ENCODE assay signal across 16 cellular contexts in genomic region chr16:2465653-2466415, GRCh38. TPM values are rescaled to one million over a fixed set of nuclear protein-coding genes. Genes with fewer than 3 reads are reported as not detected.
DNase-seq lines count a peak whose midpoint lies in the region; ATAC-seq and TF ChIP-seq lines count a peak whose summit lies in the region.
"Had no signal": no experiment of that assay in that cellular context is flagged by ENCODE, and none has a peak within 500 bp of the region (broad histone marks: within the 10 kb centered on the region; RNA-seq: fewer than 3 reads in every experiment).

No MANE protein-coding gene starts in this region.

- peaks cover 12% of the 10 kb centered on the region for H3K27me3 Mint-ChIP-seq in T-helper 17 cell

- H3K27ac Mint-ChIP-seq in T-helper 17 cell, result no peak overlapping the region
- H3K27ac Mint-ChIP-seq: T-helper 1 cell treated with Interleukin-12 subunit alpha and Interleukin-12 subunit beta and Interleukin-4 antibody, amounts not matched to agents 30 μg/mL and 1 μg/mL, for 36 hours had no signal

- H2BK12ac ChIP-seq in trophoblast cell (ENCODE audit: low read length), result no peak overlapping the region

- no peak overlapping the region for H4K91ac ChIP-seq in trophoblast cell (ENCODE audit: low read depth, low read length)

- H3K27ac ChIP-seq in KMS-11 (no peak overlapping the region), trophoblast cell (ENCODE audit: low read depth, low read length) (no peak overlapping the region)
- H3K27ac ChIP-seq: ascending aorta, esophagus squamous epithelium, pancreas, thoracic aorta had no signal

- H3K9me3 ChIP-seq in trophoblast cell (ENCODE audit: insufficient read depth, low read depth, low read length) (peaks cover 3% of the 10 kb centered on the region), T-helper 17 cell (ENCODE audit: control insufficient read depth, low read length, poor library complexity, severe bottlenecking) (no peaks in the 10 kb centered on the region)
- H3K9me3 ChIP-seq: ascending aorta, esophagus squamous epithelium, pancreas, thoracic aorta had no signal

- H3K4me1 Mint-ChIP-seq in T-helper 17 cell, result peaks cover 5% of the 10 kb centered on the region

- H3K36me3 Mint-ChIP-seq in T-helper 17 cell (ENCODE audit: low read depth), result no peaks in the 10 kb centered on the region

- no peak overlapping the region for H2BK120ac ChIP-seq in trophoblast cell (ENCODE audit: insufficient read depth, low read length, poor library complexity)

- peaks cover 21% of the 10 kb centered on the region for H3K27me3 ChIP-seq in KMS-11 (ENCODE audit: insufficient read depth, low read depth)
- H3K27me3 ChIP-seq in trophoblast cell (ENCODE audit: insufficient read depth, low read length), result peaks cover 28% of the 10 kb centered on the region
- H3K27me3 ChIP-seq: ascending aorta, pancreas had no signal

- no CpG with 5 or more reads among the region's 12 CpGs for WGBS in trophoblast cell (ENCODE audit: extremely low coverage, insufficient coverage, insufficient read length)

- no peak overlapping the region for H3K4me3 Mint-ChIP-seq in T-helper 17 cell
- H3K4me3 Mint-ChIP-seq: T-helper 1 cell treated with Interleukin-12 subunit alpha and Interleukin-12 subunit beta and Interleukin-4 antibody, amounts not matched to agents 30 μg/mL and 1 μg/mL, for 36 hours had no signal

- no peak overlapping the region for H4K8ac ChIP-seq in trophoblast cell (ENCODE audit: low read depth, low read length)

- no peaks in the 10 kb centered on the region for H3K36me3 ChIP-seq in KMS-11 (ENCODE audit: insufficient read depth)
- H3K36me3 ChIP-seq in trophoblast cell (ENCODE audit: control insufficient read depth in 1 of 2, insufficient read depth in 2 of 2, low read length in 2 of 2), result peaks cover 2 to 9% of the 10 kb centered on the region in 2 experiments
- H3K36me3 ChIP-seq: ascending aorta, esophagus squamous epithelium, pancreas, thoracic aorta had no signal

- H4K12ac ChIP-seq in trophoblast cell (ENCODE audit: low read depth, low read length), result no peak overlapping the region

- H3K4me2 ChIP-seq in KMS-11, result no peak overlapping the region
- H3K4me2 ChIP-seq in trophoblast cell (ENCODE audit: low read length), result no peak overlapping the region

- no peak overlapping the region for H2AFZ ChIP-seq in KMS-11 (ENCODE audit: low read depth)
- no peak overlapping the region for H2AFZ ChIP-seq in trophoblast cell (ENCODE audit: insufficient read depth, low read length, poor library complexity)

- DNase-seq in NCI-H82 (lab: John Stamatoyannopoulos, UW) (peak; percentile 61), NCI-H82 treated with DMSO at 0.1 percent for 48 hours (lab: John Stamatoyannopoulos, UW; ENCODE audit: unreplicated experiment) (no peak), cardiac fibroblast (ENCODE audit: low read depth in 2 of 2) (peak in 1 of 2 donors; percentile 20), trophoblast cell (peak; percentile 78 to 85), cortex of kidney (lab: John Stamatoyannopoulos, UW) (no peak), T-helper 17 cell (no peak)
- DNase-seq: AML-193, esophagus squamous epithelium, NCI-H526 treated with DMSO at 0.1 percent for 48 hours had no signal

- peaks cover 3% of the 10 kb centered on the region for H3K79me1 ChIP-seq in trophoblast cell (ENCODE audit: low read length)

- TF ChIP-seq CTCF in KMS-11 (conservative IDR thresholded peaks at IDR 0.05; ENCODE audit: low read depth, low read length) (peak; percentile 42), cardiac fibroblast (IDR thresholded peaks at IDR 0.05; ENCODE audit: low read depth, low read length) (peak; percentile 43)

- H3K23ac ChIP-seq in trophoblast cell (ENCODE audit: low read length), result no peak overlapping the region

- peaks cover 32% of the 10 kb centered on the region for H3K4me1 ChIP-seq in KMS-11 (ENCODE audit: low read depth, poor library complexity, severe bottlenecking)
- H3K4me1 ChIP-seq in trophoblast cell (ENCODE audit: control insufficient read depth in 1 of 2, insufficient read depth in 2 of 2, low read length in 2 of 2), result peaks cover 11 to 22% of the 10 kb centered on the region in 2 experiments

- no peak overlapping the region for H2AK5ac ChIP-seq in trophoblast cell (ENCODE audit: low read length)

- H3K14ac ChIP-seq in trophoblast cell (ENCODE audit: low read length), result no peak overlapping the region

- H3K4me3 ChIP-seq in KMS-11 (IDR thresholded peaks at IDR 0.05; ENCODE audit: insufficient read depth, low read depth, low read length), result no peak overlapping the region
- no peak overlapping the region for H3K4me3 ChIP-seq in cardiac fibroblast (replicated peaks in 1 of 2; ENCODE audit: low read depth in 2 of 2, low read length in 2 of 2)
- H3K4me3 ChIP-seq in trophoblast cell (ENCODE audit: low read depth, low read length), result no peak overlapping the region
- H3K4me3 ChIP-seq: ascending aorta, esophagus squamous epithelium, pancreas, thoracic aorta had no signal

- no peak overlapping the region for H3K18ac ChIP-seq in trophoblast cell (ENCODE audit: low read length)

- no peak for ATAC-seq in GM21529 (IDR thresholded peaks at IDR 0.05; ENCODE audit: unreplicated experiment)
- no peak for ATAC-seq in T-helper 17 cell
- ATAC-seq: left lobe of liver, pancreas had no signal

- H3K9ac ChIP-seq in KMS-11, result no peak overlapping the region
- H3K9ac ChIP-seq in trophoblast cell (ENCODE audit: low read length), result no peak overlapping the region

- no peak overlapping the region for H2BK5ac ChIP-seq in trophoblast cell (ENCODE audit: low read depth, low read length, poor library complexity)

- 0 out of 2 replicates have a peak, but pooled peaks cover under 1% of the 10 kb centered on the region for H3K79me2 ChIP-seq in KMS-11 (ENCODE audit: insufficient read depth, low read depth)
- peaks cover 3% of the 10 kb centered on the region for H3K79me2 ChIP-seq in trophoblast cell (ENCODE audit: control insufficient read depth, insufficient read depth, low read length, poor library complexity)

- H3K4ac ChIP-seq in trophoblast cell (ENCODE audit: low read depth, low read length), result no peak overlapping the region

- no peaks in the 10 kb centered on the region for H4K20me1 ChIP-seq in KMS-11 (ENCODE audit: insufficient read depth)

RNA-seq across cellular contexts. Expression of gene NTN3, which starts 5.3 kb away (rescaled TPM):
- 0.03 and 0.04 TPM in 2 replicates for polyA plus RNA-seq in trophoblast cell (2013)
- total RNA-seq in T-helper 17 cell, result not detected
- total RNA-seq: ascending aorta had no signal

RNA-seq across cellular contexts. Expression of gene TEDC2, which starts 5.9 kb away (rescaled TPM):
- 9.0 and 9.9 TPM in 2 replicates for polyA plus RNA-seq in trophoblast cell (2013)
- total RNA-seq in T-helper 17 cell, result under 1 TPM; 0.70 to 0.85 TPM
- total RNA-seq: ascending aorta had no signal

RNA-seq across cellular contexts. Expression of gene TBC1D24, which starts 9.1 kb away (rescaled TPM):
- polyA plus RNA-seq in trophoblast cell (2013), result 4.0 TPM in 2 replicates
- total RNA-seq in T-helper 17 cell, result 1 to 10 TPM; 4.4 to 8.4 TPM

RNA-seq across cellular contexts. Expression of gene CCNF, which starts 36.6 kb away (rescaled TPM):
- polyA plus RNA-seq in trophoblast cell (2013), result 15.0 and 15.3 TPM in 2 replicates
- 1 to 10 TPM; 2.9 to 3.3 TPM for total RNA-seq in T-helper 17 cell

RNA-seq across cellular contexts. Expression of gene ATP6V0C, which starts 47.9 kb away (rescaled TPM):
- polyA plus RNA-seq in trophoblast cell (2013), result 722 and 724 TPM in 2 replicates
- 100 to 1,000 TPM; 188 to 189 TPM for total RNA-seq in T-helper 17 cell

Comparison
In these comparisons a context has a peak if more than half of its experiments do, and no peak if none do; other contexts are left out.
1. DNase-seq: peak in NCI-H82 (single experiment) and trophoblast cell (2 of 2); none in NCI-H82 treated with DMSO at 0.1 percent for 48 hours (single experiment), cortex of kidney (single experiment) and T-helper 17 cell (0 of 3).